In the genomic region with DNA sequence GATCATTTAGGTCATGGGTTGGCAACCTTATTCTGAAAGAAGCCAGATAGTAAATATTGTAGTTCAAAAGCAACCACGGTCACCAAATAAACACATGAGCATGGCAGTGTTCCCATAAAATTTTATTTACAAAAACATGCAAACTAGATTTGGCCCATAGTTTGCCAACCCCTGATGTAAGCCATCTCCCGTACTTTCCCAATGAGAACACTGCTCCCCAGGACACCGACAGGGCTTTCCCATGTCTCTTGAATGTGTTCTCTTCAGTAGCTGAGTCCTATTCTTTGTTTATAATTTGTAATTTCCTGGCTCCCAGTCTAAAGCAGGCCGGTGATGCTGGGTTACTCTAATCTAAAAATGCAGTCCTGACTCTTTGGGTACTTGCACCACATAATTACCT, we compare ENCODE assay signal across 24 cellular contexts.
DNase-seq lines count a peak whose midpoint lies in the region; ATAC-seq and TF ChIP-seq lines count a peak whose summit lies in the region.
"Had no signal": no experiment of that assay in that cellular context is flagged by ENCODE, and none has a peak within 500 bp of the region (broad histone marks: within the 10 kb centered on the region; RNA-seq: fewer than 3 reads in every experiment).

No MANE protein-coding gene starts in this region.

- ATAC-seq in IMR-90 (ENCODE audit: low read depth) (peak; percentile 52), HG03135 (IDR thresholded peaks at IDR 0.05; ENCODE audit: unreplicated experiment) (no peak)
- ATAC-seq: HepG2, K562 had no signal

- H2BK5ac ChIP-seq in IMR-90 (ENCODE audit: low read depth, low read length, poor library complexity, severe bottlenecking) = no peak overlapping the region

- H3K4me3 Mint-ChIP-seq in neural progenitor cell = no peak overlapping the region
- H3K4me3 Mint-ChIP-seq: CD4-positive, CD25-positive, alpha-beta regulatory T cell; GM23338; H9 had no signal

- H3K14ac ChIP-seq in IMR-90 (replicated peaks; ENCODE audit: low read depth, low read length) = no peak overlapping the region

- H4K91ac ChIP-seq in IMR-90 (ENCODE audit: insufficient read depth, low read depth, low read length) = no peak overlapping the region

- H3K9me3 Mint-ChIP-seq in neural progenitor cell = peaks cover 30% of the 10 kb centered on the region
- H3K9me3 Mint-ChIP-seq: H9 had no signal

- peaks cover 10% of the 10 kb centered on the region for H3K4me1 ChIP-seq in IMR-90 (ENCODE audit: control insufficient read depth, insufficient read depth, low read length)
- H3K4me1 ChIP-seq in neural progenitor cell = peaks cover 20% of the 10 kb centered on the region
- H3K4me1 ChIP-seq: BLaER1 had no signal

- peak overlapping the region; percentile 47 for H3K27ac Mint-ChIP-seq in neural progenitor cell
- H3K27ac Mint-ChIP-seq: CD4-positive, CD25-positive, alpha-beta regulatory T cell; GM23338; H9 had no signal

- no peak overlapping the region for H2BK120ac ChIP-seq in IMR-90 (ENCODE audit: low read depth, low read length)

- no peaks in the 10 kb centered on the region; the same call in none of the 2 replicates for H3K9me1 ChIP-seq in IMR-90 (ENCODE audit: insufficient read depth, low read length)

- H4K20me1 ChIP-seq in IMR-90 (ENCODE audit: insufficient read depth, low read length) (no peaks in the 10 kb centered on the region), neural progenitor cell (ENCODE audit: low read depth) (no peaks in the 10 kb centered on the region)
- H4K20me1 ChIP-seq: BLaER1 had no signal

- H2BK15ac ChIP-seq in IMR-90 (ENCODE audit: low read depth, low read length) = no peak overlapping the region

- H3K27me3 Mint-ChIP-seq in neural progenitor cell (ENCODE audit: insufficient read depth, low read depth) = peaks cover 2% of the 10 kb centered on the region

- no peaks in the 10 kb centered on the region for H3K79me2 ChIP-seq in neural progenitor cell (ENCODE audit: low read depth)

- no peak overlapping the region for H2AK5ac ChIP-seq in IMR-90 (ENCODE audit: low read depth, low read length)

- H3K9me3 ChIP-seq in IMR-90 (ENCODE audit: control insufficient read depth, insufficient read depth, low read length) = no peaks in the 10 kb centered on the region
- H3K9me3 ChIP-seq in neural progenitor cell (ENCODE audit: low read depth) = no peaks in the 10 kb centered on the region
- H3K9me3 ChIP-seq: BLaER1 had no signal

- no peak for TF ChIP-seq CTCF in IMR-90 (conservative IDR thresholded peaks at IDR 0.05; ENCODE audit: low read depth, low read length)
- TF ChIP-seq CTCF in neural progenitor cell (IDR thresholded peaks at IDR 0.05) = no peak

- H3K4ac ChIP-seq in IMR-90 (ENCODE audit: low read depth, low read length) = no peak overlapping the region

- H3K23ac ChIP-seq in IMR-90 (ENCODE audit: low read depth, low read length) = no peak overlapping the region

- H2AFZ ChIP-seq in IMR-90 (replicated peaks; ENCODE audit: low read length, poor library complexity) (no peak overlapping the region), neural progenitor cell (replicated peaks) (no peak overlapping the region)
- H2AFZ ChIP-seq: GM23338 had no signal

- H2BK20ac ChIP-seq in IMR-90 (ENCODE audit: low read depth, low read length) = no peak overlapping the region

- POLR2A ChIA-PET in IMR-90 (lab: Charles Lee; ENCODE audit: unreplicated experiment) = no interaction called here

- intact Hi-C loops in IMR-90 (cut with micrococcal nuclease) = no loop called here

- no peak overlapping the region for H3K27ac ChIP-seq in IMR-90 (ENCODE audit: insufficient read depth, low read length)
- no peak overlapping the region for H3K27ac ChIP-seq in neural progenitor cell
- H3K27ac ChIP-seq: BLaER1 had no signal

- H3K36me3 Mint-ChIP-seq in neural progenitor cell = peaks cover 26% of the 10 kb centered on the region
- H3K36me3 Mint-ChIP-seq: CD4-positive, CD25-positive, alpha-beta regulatory T cell had no signal

- peak; percentile 56 for DNase-seq in NCI-H748 treated with DMSO at 0.1 percent for 48 hours (lab: John Stamatoyannopoulos, UW)
- no peak for DNase-seq in NCI-H748 (lab: John Stamatoyannopoulos, UW; ENCODE audit: unreplicated experiment)
- no peak for DNase-seq in IMR-90
- peak; percentile 6 for DNase-seq in fibroblast of gingiva (ENCODE audit: low read depth)
- DNase-seq in neural progenitor cell (ENCODE audit: low spot score) = no peak
- DNase-seq in pons (ENCODE audit: low spot score) = no peak
- DNase-seq in retina = no peak
- DNase-seq: 8988T; CD4-positive, CD25-positive, alpha-beta regulatory T cell; DMS53; H9; Kasumi-1; NCI-H1105 treated with DMSO at 0.1 percent for 48 hours; NCI-H146; NCI-H1930; NCI-H446; NCI-H524 treated with DMSO at 0.1 percent for 48 hours; RPMI8226; SHP77 treated with DMSO at 0.1 percent for 48 hours had no signal

- H3K4me3 ChIP-seq in IMR-90 (ENCODE audit: insufficient read depth, low read depth, low read length) (no peak overlapping the region), neural progenitor cell (no peak overlapping the region)
- H3K4me3 ChIP-seq: BLaER1, GM23338, K562 had no signal

- peaks cover 5 to 23% of the 10 kb centered on the region in 2 experiments; a peak in 3 of 4 replicates for H3K79me1 ChIP-seq in IMR-90 (ENCODE audit: low read depth in 1 of 2, low read length in 2 of 2)

- no peak for TF ChIP-seq POLR2A in IMR-90 (IDR thresholded peaks at IDR 0.05; ENCODE audit: low read depth, low read length)

- no peak overlapping the region for H3K18ac ChIP-seq in IMR-90 (ENCODE audit: low read depth, low read length)

- H3K36me3 ChIP-seq in IMR-90 (ENCODE audit: control insufficient read depth, insufficient read depth, low read length) = no peaks in the 10 kb centered on the region
- no peaks in the 10 kb centered on the region for H3K36me3 ChIP-seq in neural progenitor cell
- H3K36me3 ChIP-seq: BLaER1 had no signal

- H3K9ac ChIP-seq in IMR-90 (ENCODE audit: low read depth, low read length) (no peak overlapping the region), neural progenitor cell (no peak overlapping the region)
- H3K9ac ChIP-seq: BLaER1 had no signal

- WGBS in IMR-90 (ENCODE audit: extremely low coverage in 2 of 2, insufficient read length in 1 of 2), 2 experiments = no CpG with 5 or more reads among the region's 4 CpGs

- dilution Hi-C loops in IMR-90 (cut with HindIII; ENCODE audit: low sequenced_read_pairs, unreplicated experiment) = no loop called here

- no peak for TF ChIP-seq RAD21 in IMR-90 (IDR thresholded peaks at IDR 0.05; ENCODE audit: low read length)

- H3K4me2 ChIP-seq in IMR-90 (ENCODE audit: low read depth, low read length) (no peak overlapping the region), neural progenitor cell (no peak overlapping the region)
- H3K4me2 ChIP-seq: BLaER1, GM23338 had no signal

- in situ Hi-C loops in IMR-90 (cut with MboI; ENCODE audit: low sequenced_read_pairs) = no loop called here

- BruUV-seq in IMR-90 (replicated peaks; lab: Mats Ljungman, UMichigan) = no TSS peak

- no peak overlapping the region for H4K8ac ChIP-seq in IMR-90 (ENCODE audit: low read depth in 2 of 2, low read length in 2 of 2)

- CTCF ChIA-PET in IMR-90 (lab: Yijun Ruan, JAX) = no interaction called here

- H4K5ac ChIP-seq in IMR-90 (ENCODE audit: low read depth, low read length) = no peak overlapping the region

- peaks cover 10% of the 10 kb centered on the region for H3F3A ChIP-seq in neural progenitor cell (ENCODE audit: low read depth)

- H3K27me3 ChIP-seq in IMR-90 (ENCODE audit: control insufficient read depth, insufficient read depth, low read length) = no peaks in the 10 kb centered on the region
- H3K27me3 ChIP-seq in neural progenitor cell = no peaks in the 10 kb centered on the region
- H3K27me3 ChIP-seq: BLaER1 had no signal

- H3K4me1 Mint-ChIP-seq in neural progenitor cell = peaks cover 41% of the 10 kb centered on the region
- H3K4me1 Mint-ChIP-seq: CD4-positive, CD25-positive, alpha-beta regulatory T cell had no signal

- H3K56ac ChIP-seq in IMR-90 (ENCODE audit: extremely low read depth, insufficient read depth, low read length) = no peak overlapping the region

- no peak overlapping the region for H2AK9ac ChIP-seq in IMR-90 (replicated peaks; ENCODE audit: low read depth, low read length, poor library complexity)

TF ChIP-seq in IMR-90, 13 proteins besides CTCF, POLR2A, EP300 and RAD21:
- TF ChIP-seq ELK1 (IDR thresholded peaks at IDR 0.05; ENCODE audit: borderline replicate concordance, low read depth, low read length) = no peak
- TF ChIP-seq CEBPB (IDR thresholded peaks at IDR 0.05; ENCODE audit: low read depth, low read length) = no peak
- no peak for TF ChIP-seq SMC3 (IDR thresholded peaks at IDR 0.05; ENCODE audit: low read depth, low read length)
- no peak for TF ChIP-seq BHLHE40 (IDR thresholded peaks at IDR 0.05; ENCODE audit: low read depth, low read length)
- no peak for TF ChIP-seq NFE2L2 (IDR thresholded peaks at IDR 0.05; ENCODE audit: low read depth, low read length)
- no peak for TF ChIP-seq FOS (IDR thresholded peaks at IDR 0.05; ENCODE audit: low read depth, low read length)
- TF ChIP-seq, protein P1, sequence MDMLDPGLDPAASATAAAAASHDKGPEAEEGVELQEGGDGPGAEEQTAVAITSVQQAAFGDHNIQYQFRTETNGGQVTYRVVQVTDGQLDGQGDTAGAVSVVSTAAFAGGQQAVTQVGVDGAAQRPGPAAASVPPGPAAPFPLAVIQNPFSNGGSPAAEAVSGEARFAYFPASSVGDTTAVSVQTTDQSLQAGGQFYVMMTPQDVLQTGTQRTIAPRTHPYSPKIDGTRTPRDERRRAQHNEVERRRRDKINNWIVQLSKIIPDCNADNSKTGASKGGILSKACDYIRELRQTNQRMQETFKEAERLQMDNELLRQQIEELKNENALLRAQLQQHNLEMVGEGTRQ (IDR thresholded peaks at IDR 0.05; ENCODE audit: low read depth, low read length) = no peak
- TF ChIP-seq MAFK (IDR thresholded peaks at IDR 0.05; ENCODE audit: low read depth, low read length) = no peak
- TF ChIP-seq CHD1 (IDR thresholded peaks at IDR 0.05; ENCODE audit: low read depth, low read length) = no peak
- TF ChIP-seq MXI1 (IDR thresholded peaks at IDR 0.05; ENCODE audit: borderline replicate concordance, low read depth, low read length) = no peak
- TF ChIP-seq MAZ (IDR thresholded peaks at IDR 0.05; ENCODE audit: borderline replicate concordance, low read depth, low read length) = no peak
- TF ChIP-seq RCOR1 (IDR thresholded peaks at IDR 0.05; ENCODE audit: insufficient replicate concordance, low read length) = no peak
- no peak for TF ChIP-seq RFX5 (IDR thresholded peaks at IDR 0.05; ENCODE audit: low read depth, low read length)

Comparison
In these comparisons a context has a peak if more than half of its experiments do, and no peak if none do; other contexts are left out.
1. DNase-seq: peak in NCI-H748 treated with DMSO at 0.1 percent for 48 hours (single experiment) and fibroblast of gingiva (single experiment); none in NCI-H748 (single experiment), IMR-90 (single experiment), neural progenitor cell (single experiment), pons (single experiment) and retina (single experiment).